ENCODE assay signal across 31 cellular contexts in the genomic region with DNA sequence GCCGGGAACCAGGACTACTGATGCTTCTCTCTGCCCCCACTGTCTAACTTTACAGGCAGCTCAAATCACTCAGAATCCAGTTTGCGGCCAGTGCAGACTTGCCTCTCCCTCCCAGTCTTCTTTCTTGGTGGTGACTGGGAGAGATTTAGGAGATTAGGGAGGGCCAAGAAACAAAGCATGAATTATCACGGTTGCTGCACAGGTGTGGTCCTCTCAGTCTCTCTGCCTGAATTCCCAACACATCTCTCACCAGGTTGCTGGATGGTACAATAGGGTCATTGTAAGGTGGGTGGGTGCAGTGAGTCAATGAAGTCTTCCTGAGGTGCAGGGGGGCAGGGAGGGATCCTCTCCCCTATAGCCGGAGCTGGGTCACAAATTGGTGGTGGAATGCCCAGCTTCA. TPM values are rescaled to one million over a fixed set of nuclear protein-coding genes. Genes with fewer than 3 reads are reported as not detected.
DNase-seq lines count a peak whose midpoint lies in the region; ATAC-seq and TF ChIP-seq lines count a peak whose summit lies in the region.
"Had no signal": no experiment of that assay in that cellular context is flagged by ENCODE, and none has a peak within 500 bp of the region (broad histone marks: within the 10 kb centered on the region; RNA-seq: fewer than 3 reads in every experiment).

No MANE protein-coding gene starts in this region.

- TF ChIP-seq RAD21 in IMR-90 (IDR thresholded peaks at IDR 0.05; ENCODE audit: low read length), result no peak

- POLR2A ChIA-PET in IMR-90 (lab: Charles Lee; ENCODE audit: unreplicated experiment), result no interaction called here
- POLR2A ChIA-PET in RWPE1 (lab: Yijun Ruan, JAX; ENCODE audit: low non-redundant PET), result no interaction called here

- H3K18ac ChIP-seq in IMR-90 (ENCODE audit: low read depth, low read length), result no peak overlapping the region

- H3K27ac Mint-ChIP-seq in activated naive CD4-positive, alpha-beta T cell treated with anti-CD3 and anti-CD28 coated beads for 36 hours, result no peak overlapping the region
- H3K27ac Mint-ChIP-seq: CD8-positive, alpha-beta T cell; endodermal cell; memory B cell had no signal

- H2BK5ac ChIP-seq in IMR-90 (ENCODE audit: low read depth, low read length, poor library complexity, severe bottlenecking), result no peak overlapping the region

- H2BK20ac ChIP-seq in IMR-90 (ENCODE audit: low read depth, low read length), result no peak overlapping the region

- no peak overlapping the region for H3K9ac ChIP-seq in IMR-90 (ENCODE audit: low read depth, low read length)
- H3K9ac ChIP-seq in smooth muscle cell (ENCODE audit: low read depth), result no peak overlapping the region
- H3K9ac ChIP-seq: SK-N-SH had no signal

- no peaks in the 10 kb centered on the region for H3K27me3 Mint-ChIP-seq in activated naive CD4-positive, alpha-beta T cell treated with anti-CD3 and anti-CD28 coated beads for 36 hours (ENCODE audit: low read depth)

- H3K9me3 ChIP-seq in IMR-90 (ENCODE audit: control insufficient read depth, insufficient read depth, low read length) (no peaks in the 10 kb centered on the region), esophagus squamous epithelium (no peaks in the 10 kb centered on the region), smooth muscle cell (replicated peaks; ENCODE audit: low read depth) (no peaks in the 10 kb centered on the region)
- no peaks in the 10 kb centered on the region for H3K9me3 ChIP-seq in effector memory CD4-positive, alpha-beta T cell (ENCODE audit: control insufficient read depth, low read length)
- H3K9me3 ChIP-seq: BE2C, HAP-1, right lobe of liver, SK-N-SH, transverse colon had no signal

- H3K4me3 ChIP-seq in IMR-90 (ENCODE audit: insufficient read depth, low read depth, low read length), result no peak overlapping the region
- H3K4me3 ChIP-seq in esophagus squamous epithelium, result peak overlapping the region in 1 of 4 donors; percentile 3
- H3K4me3 ChIP-seq in smooth muscle cell, result no peak overlapping the region
- no peak overlapping the region for H3K4me3 ChIP-seq in effector memory CD4-positive, alpha-beta T cell (ENCODE audit: insufficient read depth, low read depth, low read length, poor library complexity, severe bottlenecking)
- H3K4me3 ChIP-seq: HAP-1, right lobe of liver, transverse colon had no signal

- H3K27me3 ChIP-seq in IMR-90 (ENCODE audit: control insufficient read depth, insufficient read depth, low read length), result peaks cover 39% of the 10 kb centered on the region
- no peaks in the 10 kb centered on the region for H3K27me3 ChIP-seq in esophagus squamous epithelium
- H3K27me3 ChIP-seq in smooth muscle cell (ENCODE audit: low read depth), result no peaks in the 10 kb centered on the region
- H3K27me3 ChIP-seq in effector memory CD4-positive, alpha-beta T cell (replicated peaks; ENCODE audit: control insufficient read depth, insufficient read depth, low read length, poor library complexity, severe bottlenecking), result no peaks in the 10 kb centered on the region
- H3K27me3 ChIP-seq: BE2C, right lobe of liver, transverse colon had no signal

- no peaks in the 10 kb centered on the region for H3K79me2 ChIP-seq in smooth muscle cell (ENCODE audit: low read depth)

- dilution Hi-C loops in IMR-90 (cut with HindIII; ENCODE audit: low sequenced_read_pairs, unreplicated experiment), result loop anchor here (25.0 kb wide), 1 partner anchor 112 kb away; the partner anchor contains the start of gene THEM4

- H3K9me1 ChIP-seq in IMR-90 (ENCODE audit: insufficient read depth, low read length), result no peaks in the 10 kb centered on the region

- H2AFZ ChIP-seq in IMR-90 (replicated peaks; ENCODE audit: low read length, poor library complexity) (no peak overlapping the region), smooth muscle cell (ENCODE audit: low read depth) (no peak overlapping the region)

- no peak overlapping the region for H2AK5ac ChIP-seq in IMR-90 (ENCODE audit: low read depth, low read length)

- BruUV-seq in IMR-90 (replicated peaks; lab: Mats Ljungman, UMichigan), result no TSS peak

- H3K36me3 ChIP-seq in IMR-90 (ENCODE audit: control insufficient read depth, insufficient read depth, low read length) (no peaks in the 10 kb centered on the region), esophagus squamous epithelium (no peaks in the 10 kb centered on the region), smooth muscle cell (ENCODE audit: low read depth) (no peaks in the 10 kb centered on the region)
- H3K36me3 ChIP-seq in effector memory CD4-positive, alpha-beta T cell (ENCODE audit: control insufficient read depth, insufficient read depth, low read length), result no peaks in the 10 kb centered on the region
- H3K36me3 ChIP-seq: BE2C, HAP-1, right lobe of liver, transverse colon had no signal

- no peak overlapping the region for H3K56ac ChIP-seq in IMR-90 (ENCODE audit: extremely low read depth, insufficient read depth, low read length)

- no peak overlapping the region for H3K14ac ChIP-seq in IMR-90 (replicated peaks; ENCODE audit: low read depth, low read length)

- CTCF ChIA-PET in IMR-90 (lab: Yijun Ruan, JAX), result interaction anchor here (1.5 kb wide), 1 partner anchor 23 kb away, joined by 3 read pairs; no protein-coding TSS in a partner anchor
- CTCF ChIA-PET in RWPE1 (lab: Yijun Ruan, JAX), result interaction anchor here (1.1 to 1.6 kb wide), 2 partner anchors 10 to 23 kb away, joined by 5 to 6 read pairs; no protein-coding TSS in a partner anchor
- CTCF ChIA-PET in activated naive CD4-positive, alpha-beta T cell treated with anti-CD3 and anti-CD28 coated beads for 36 hours (lab: Charles Lee), result interaction anchor here (0.6 to 1.7 kb wide), 4 partner anchors 8 to 40 kb away, joined by 3 to 4 read pairs (median 3); no protein-coding TSS in a partner anchor

- ATAC-seq in IMR-90 (ENCODE audit: low read depth) (no peak), SK-N-SH treated with all-trans-retinoic acid at 6 μM for 48 hours (no peak)
- ATAC-seq: CD8-positive, alpha-beta T cell; HepG2; right lobe of liver had no signal

- peaks cover 7% of the 10 kb centered on the region for H3K4me1 ChIP-seq in IMR-90 (ENCODE audit: control insufficient read depth, insufficient read depth, low read length)
- peaks cover 9 to 44% (median 12%) of the 10 kb centered on the region in 3 donors for H3K4me1 ChIP-seq in esophagus squamous epithelium
- peaks cover 13% of the 10 kb centered on the region for H3K4me1 ChIP-seq in smooth muscle cell (ENCODE audit: low read depth)
- no peaks in the 10 kb centered on the region for H3K4me1 ChIP-seq in effector memory CD4-positive, alpha-beta T cell (ENCODE audit: control insufficient read depth, insufficient read depth, low read length, poor library complexity, severe bottlenecking)
- H3K4me1 ChIP-seq: BE2C, HAP-1, right lobe of liver, transverse colon had no signal

- H4K20me1 ChIP-seq in IMR-90 (ENCODE audit: insufficient read depth, low read length) (no peaks in the 10 kb centered on the region), smooth muscle cell (ENCODE audit: low read depth) (no peaks in the 10 kb centered on the region)

- no peak overlapping the region for H2BK120ac ChIP-seq in IMR-90 (ENCODE audit: low read depth, low read length)

- H3K36me3 Mint-ChIP-seq in activated naive CD4-positive, alpha-beta T cell treated with anti-CD3 and anti-CD28 coated beads for 36 hours (ENCODE audit: low read depth), result peaks cover 2% of the 10 kb centered on the region
- H3K36me3 Mint-ChIP-seq: CD8-positive, alpha-beta T cell; memory B cell had no signal

- H3K27ac ChIP-seq in IMR-90 (ENCODE audit: insufficient read depth, low read length) (no peak overlapping the region), RWPE1 (peak overlapping the region; percentile 85), esophagus squamous epithelium (peak overlapping the region; percentile 73 to 90 (median 76)), smooth muscle cell (ENCODE audit: low read depth) (peak overlapping the region; percentile 79)
- no peak overlapping the region for H3K27ac ChIP-seq in effector memory CD4-positive, alpha-beta T cell (ENCODE audit: insufficient read depth, low read length, poor library complexity, severe bottlenecking)
- H3K27ac ChIP-seq: HL-60, right lobe of liver, transverse colon had no signal

- intact Hi-C loops in IMR-90 (cut with micrococcal nuclease) (no loop called here), esophagus squamous epithelium (cut with DNase I) (no loop called here)
- intact Hi-C loops in activated naive CD4-positive, alpha-beta T cell treated with anti-CD3 and anti-CD28 coated beads for 36 hours (cut with micrococcal nuclease), result no loop called here

- H4K91ac ChIP-seq in IMR-90 (ENCODE audit: insufficient read depth, low read depth, low read length), result no peak overlapping the region

- no peak overlapping the region for H3K4me2 ChIP-seq in IMR-90 (ENCODE audit: low read depth, low read length)
- H3K4me2 ChIP-seq in smooth muscle cell, result no peak overlapping the region
- H3K4me2 ChIP-seq: SK-N-SH had no signal

- no peak overlapping the region for H3K23ac ChIP-seq in IMR-90 (ENCODE audit: low read depth, low read length)

- no peaks in the 10 kb centered on the region for H3K9me3 Mint-ChIP-seq in activated naive CD4-positive, alpha-beta T cell treated with anti-CD3 and anti-CD28 coated beads for 36 hours
- H3K9me3 Mint-ChIP-seq: CD8-positive, alpha-beta T cell; central memory CD8-positive, alpha-beta T cell; endodermal cell; memory B cell had no signal

- H4K8ac ChIP-seq in IMR-90 (ENCODE audit: low read depth in 2 of 2, low read length in 2 of 2), result no peak overlapping the region

- no peak overlapping the region for H3K4ac ChIP-seq in IMR-90 (ENCODE audit: low read depth, low read length)

- H3K4me3 Mint-ChIP-seq in activated naive CD4-positive, alpha-beta T cell treated with anti-CD3 and anti-CD28 coated beads for 36 hours, result no peak overlapping the region
- H3K4me3 Mint-ChIP-seq: CD8-positive, alpha-beta T cell; central memory CD8-positive, alpha-beta T cell; endodermal cell; memory B cell had no signal

- TF ChIP-seq POLR2A in IMR-90 (IDR thresholded peaks at IDR 0.05; ENCODE audit: low read depth, low read length) (no peak), esophagus squamous epithelium (IDR thresholded peaks at IDR 0.05) (no peak)

- TF ChIP-seq CTCF in IMR-90 (conservative IDR thresholded peaks at IDR 0.05; ENCODE audit: low read depth, low read length) (no peak), RWPE1 (conservative IDR thresholded peaks at IDR 0.05; ENCODE audit: low read depth) (no peak), esophagus squamous epithelium (IDR thresholded peaks at IDR 0.05) (no peak), smooth muscle cell (IDR thresholded peaks at IDR 0.05; ENCODE audit: borderline replicate concordance, insufficient read depth, poor library complexity, severe bottlenecking) (no peak)

- DNase-seq in IMR-90 (no peak), RWPE1 (ENCODE audit: low spot score) (peak; percentile 83), esophagus squamous epithelium (lab: John Stamatoyannopoulos, UW) (no peak), smooth muscle cell (lab: John Stamatoyannopoulos, UW; ENCODE audit: unreplicated experiment) (no peak), NCI-H1417 (lab: John Stamatoyannopoulos, UW) (no peak)
- DNase-seq in activated naive CD4-positive, alpha-beta T cell treated with anti-CD3 and anti-CD28 coated beads for 36 hours, result no peak
- no peak for DNase-seq in effector memory CD4-positive, alpha-beta T cell
- DNase-seq: activated CD4-positive, alpha-beta T cell treated with anti-CD3 and anti-CD28 coated beads, Interleukin-2, amount 50 U/mL, for 48 hours; activated CD4-positive, CD25-positive, alpha-beta regulatory T cell treated with anti-CD3 and anti-CD28 coated beads, Interleukin-2, amount 50 U/mL, for 72 hours; activated naive CD4-positive, alpha-beta T cell; BE2C; DMS 273 treated with DMSO at 0.1 percent for 48 hours; endodermal cell; hippocampal formation; Kasumi-1; MV-4-11; NCI-H1436 treated with DMSO at 0.1 percent for 48 hours; NCI-H2107; NCI-H446; right lobe of liver; SK-N-SH; stimulated activated CD4-positive, alpha-beta T cell treated with anti-CD3 and anti-CD28 coated beads, Interleukin-4, amount 100 ng/mL, for 24 hours; T-helper 2 cell; transverse colon had no signal

- no peak overlapping the region for H2BK15ac ChIP-seq in IMR-90 (ENCODE audit: low read depth, low read length)

- H2AK9ac ChIP-seq in IMR-90 (replicated peaks; ENCODE audit: low read depth, low read length, poor library complexity), result peak overlapping the region; percentile 57

- H3F3A ChIP-seq in smooth muscle cell (ENCODE audit: low read depth), result no peaks in the 10 kb centered on the region

- no peak overlapping the region for H4K5ac ChIP-seq in IMR-90 (ENCODE audit: low read depth, low read length)

- no peaks in the 10 kb centered on the region for H3K79me1 ChIP-seq in IMR-90 (ENCODE audit: low read depth in 1 of 2, low read length in 2 of 2)

- no CpG with 5 or more reads among the region's 4 CpGs for WGBS in IMR-90 (ENCODE audit: extremely low coverage in 2 of 2, insufficient read length in 1 of 2), 2 experiments
- WGBS in esophagus squamous epithelium, 2 donors, result 43 to 46% methylated on average over 3 to 4 of the region's 4 CpGs
- WGBS in smooth muscle cell (ENCODE audit: low lambda C conversion rate), result 64% methylated on average over 4 of the region's 4 CpGs

- in situ Hi-C loops in IMR-90 (cut with MboI; ENCODE audit: low sequenced_read_pairs), result no loop called here

- peaks cover 9% of the 10 kb centered on the region for H3K4me1 Mint-ChIP-seq in activated naive CD4-positive, alpha-beta T cell treated with anti-CD3 and anti-CD28 coated beads for 36 hours (ENCODE audit: low read depth)
- H3K4me1 Mint-ChIP-seq: central memory CD8-positive, alpha-beta T cell; memory B cell had no signal

RNA-seq across cellular contexts. Expression of gene S100A11, which starts 12.6 kb away (rescaled TPM):
- total RNA-seq in IMR-90 (2012; rRNA removed) (117 and 167 TPM in 2 replicates), esophagus squamous epithelium (1,000 to 10,000 TPM in 3 of 4 donors, 100 to 1,000 TPM in 1; 900 to 2,319 (median 1,590) TPM), smooth muscle cell (990 and 1,481 TPM in 2 replicates)
- polyA plus RNA-seq in IMR-90 (2012; rRNA removed) (1,354 and 1,402 TPM in 2 replicates), smooth muscle cell (2,824 and 4,054 TPM in 2 replicates)
- 1,239 and 1,683 TPM in 2 replicates for polyA plus RNA-seq in IMR-90 (2012; cell fraction: cytosol; rRNA removed)
- 148 and 260 TPM in 2 replicates for polyA plus RNA-seq in IMR-90 (2012; cell fraction: nucleus; rRNA removed; ENCODE audit: low replicate concordance)
- total RNA-seq in activated naive CD4-positive, alpha-beta T cell treated with anti-CD3 and anti-CD28 coated beads for 36 hours, result 100 to 1,000 TPM; 229 to 235 TPM

RNA-seq across cellular contexts. Expression of gene S100A10, which starts 30.6 kb away (rescaled TPM):
- total RNA-seq in IMR-90 (2012; rRNA removed), result 77.2 and 86.0 TPM in 2 replicates
- polyA plus RNA-seq in IMR-90 (2012; rRNA removed), result 223 and 277 TPM in 2 replicates
- polyA plus RNA-seq in IMR-90 (2012; cell fraction: cytosol; rRNA removed), result 119 and 149 TPM in 2 replicates
- 18.1 and 82.0 TPM in 2 replicates for polyA plus RNA-seq in IMR-90 (2012; cell fraction: nucleus; rRNA removed; ENCODE audit: low replicate concordance)
- total RNA-seq in esophagus squamous epithelium, result 100 to 1,000 TPM; 301 to 611 (median 447) TPM
- total RNA-seq in smooth muscle cell, result 339 and 477 TPM in 2 replicates
- 1,351 and 2,073 TPM in 2 replicates for polyA plus RNA-seq in smooth muscle cell
- 100 to 1,000 TPM; 159 to 170 TPM for total RNA-seq in activated naive CD4-positive, alpha-beta T cell treated with anti-CD3 and anti-CD28 coated beads for 36 hours

Comparison
In these comparisons a context has a peak if more than half of its experiments do, and no peak if none do; other contexts are left out.
1. H3K27ac ChIP-seq: peak in RWPE1 (single experiment), esophagus squamous epithelium (4 of 4) and smooth muscle cell (single experiment); none in IMR-90 (single experiment) and effector memory CD4-positive, alpha-beta T cell (single experiment).